ENCODE assay signal across 25 cellular contexts in the genomic region with DNA sequence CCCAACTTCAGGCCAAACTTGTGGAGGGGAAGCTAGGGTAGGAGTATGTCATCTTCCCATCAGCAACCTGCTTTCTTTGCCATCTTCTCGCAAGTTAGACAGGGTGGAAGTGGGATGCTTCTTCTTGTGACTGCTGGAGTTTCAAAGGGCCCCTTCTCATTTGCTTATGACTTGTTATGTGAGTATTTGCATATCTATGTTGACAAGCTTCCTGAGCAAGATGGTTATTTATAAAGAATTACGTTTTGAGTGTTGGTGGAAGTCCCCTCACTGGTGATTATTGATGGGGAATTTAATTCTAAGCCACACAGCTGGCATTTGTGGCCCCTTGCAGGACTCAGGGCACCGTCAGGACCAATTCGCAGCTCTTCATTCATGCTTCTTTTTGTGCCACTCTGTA.
DNase-seq lines count a peak whose midpoint lies in the region; ATAC-seq, FAIRE-seq and TF ChIP-seq lines count a peak whose summit lies in the region.
"Had no signal": no experiment of that assay in that cellular context is flagged by ENCODE, and none has a peak within 500 bp of the region (broad histone marks: within the 10 kb centered on the region; RNA-seq: fewer than 3 reads in every experiment).

No MANE protein-coding gene starts in this region.

- ATAC-seq in GM21717 (IDR thresholded peaks at IDR 0.05; ENCODE audit: unreplicated experiment) (peak; percentile 85), HG02885 (IDR thresholded peaks at IDR 0.05; ENCODE audit: poor library complexity, unreplicated experiment) (peak; percentile 86)
- ATAC-seq: HCT116, PC-3, T-helper 17 cell had no signal

- no peaks in the 10 kb centered on the region for H3K4me1 Mint-ChIP-seq in immature natural killer cell
- no peaks in the 10 kb centered on the region for H3K4me1 Mint-ChIP-seq in activated CD4-positive, alpha-beta T cell treated with anti-CD3 and anti-CD28 coated beads, Interleukin-2, amount 10 ng/mL, durations not matched to agents 24 days and 14 days
- H3K4me1 Mint-ChIP-seq: IgD-negative memory B cell, T-helper 17 cell had no signal

- intact Hi-C loops in activated CD4-positive, alpha-beta T cell treated with anti-CD3 and anti-CD28 coated beads, Interleukin-2, amount 10 ng/mL, durations not matched to agents 24 days and 14 days (cut with micrococcal nuclease) = no loop called here

- no peaks in the 10 kb centered on the region for H3K36me3 Mint-ChIP-seq in immature natural killer cell
- H3K36me3 Mint-ChIP-seq in activated CD4-positive, alpha-beta T cell treated with anti-CD3 and anti-CD28 coated beads, Interleukin-2, amount 10 ng/mL, durations not matched to agents 24 days and 14 days (ENCODE audit: low read depth) = no peaks in the 10 kb centered on the region
- H3K36me3 Mint-ChIP-seq: IgD-negative memory B cell had no signal

- DNase-seq in GM12891 (ENCODE audit: insufficient read length, low spot score) (no peak), NCI-H526 treated with DMSO at 0.1 percent for 48 hours (lab: John Stamatoyannopoulos, UW) (peak; percentile 24), immature natural killer cell (no peak), DMS53 (lab: John Stamatoyannopoulos, UW) (no peak), NCI-H2227 treated with DMSO at 0.1 percent for 48 hours (lab: John Stamatoyannopoulos, UW) (no peak)
- no peak for DNase-seq in activated CD4-positive, alpha-beta T cell treated with anti-CD3 and anti-CD28 coated beads, Interleukin-2, amount 10 ng/mL, durations not matched to agents 24 days and 14 days
- DNase-seq: Calu3, DND-41, GOT3, MM.1S, NCI-H1048, NCI-H1417 treated with DMSO at 0.1 percent for 48 hours, NCI-H1694 treated with DMSO at 0.1 percent for 48 hours, NCI-H2081, NCI-H345, NCI-H510A treated with DMSO at 0.1 percent for 48 hours, NCI-H774, PC-3, SK-N-SH, T-helper 17 cell, T1000 had no signal

- no peak for TF ChIP-seq POLR2A in GM12891 (IDR thresholded peaks at IDR 0.05; ENCODE audit: low read depth, low read length)

- H3K27me3 Mint-ChIP-seq in immature natural killer cell (ENCODE audit: low read depth in 3 of 3) = peaks cover 0 to 4% (median 0%) of the 10 kb centered on the region in 3 donors
- no peaks in the 10 kb centered on the region for H3K27me3 Mint-ChIP-seq in activated CD4-positive, alpha-beta T cell treated with anti-CD3 and anti-CD28 coated beads, Interleukin-2, amount 10 ng/mL, durations not matched to agents 24 days and 14 days
- H3K27me3 Mint-ChIP-seq: IgD-negative memory B cell, T-helper 17 cell had no signal

- no peak for FAIRE-seq in GM12891 (lab: Jason Lieb, UNC)

- no peak overlapping the region for H3K27ac Mint-ChIP-seq in immature natural killer cell
- no peak overlapping the region for H3K27ac Mint-ChIP-seq in activated CD4-positive, alpha-beta T cell treated with anti-CD3 and anti-CD28 coated beads, Interleukin-2, amount 10 ng/mL, durations not matched to agents 24 days and 14 days
- H3K27ac Mint-ChIP-seq: IgD-negative memory B cell, T-helper 17 cell had no signal

- peaks cover 2 to 40% (median 23%) of the 10 kb centered on the region in 6 donors for H3K9me3 Mint-ChIP-seq in immature natural killer cell
- peaks cover 4% of the 10 kb centered on the region for H3K9me3 Mint-ChIP-seq in activated CD4-positive, alpha-beta T cell treated with anti-CD3 and anti-CD28 coated beads, Interleukin-2, amount 10 ng/mL, durations not matched to agents 24 days and 14 days

- H3K4me3 Mint-ChIP-seq in immature natural killer cell = no peak overlapping the region
- no peak overlapping the region for H3K4me3 Mint-ChIP-seq in activated CD4-positive, alpha-beta T cell treated with anti-CD3 and anti-CD28 coated beads, Interleukin-2, amount 10 ng/mL, durations not matched to agents 24 days and 14 days
- H3K4me3 Mint-ChIP-seq: T-helper 17 cell had no signal

TF ChIP-seq in GM12891, 5 proteins besides CTCF, POLR2A, EP300 and RAD21:
- TF ChIP-seq TAF1 (IDR thresholded peaks at IDR 0.05; ENCODE audit: low read depth, low read length) (no peak), PAX5 (IDR thresholded peaks at IDR 0.05; ENCODE audit: insufficient read depth, low read length, severe bottlenecking) (no peak), SPI1 (IDR thresholded peaks at IDR 0.05; ENCODE audit: low read depth, low read length) (peak; percentile 29; the same call in 1 of the 2 replicates), POU2F2 (IDR thresholded peaks at IDR 0.05; ENCODE audit: low read depth, low read length) (no peak)
